In genomic region chr15:39400821-39401550, GRCh38 we compare ENCODE assay signal across 29 cellular contexts.
DNase-seq lines count a peak whose midpoint lies in the region; ATAC-seq and TF ChIP-seq lines count a peak whose summit lies in the region.
"Had no signal": no experiment of that assay in that cellular context is flagged by ENCODE, and none has a peak within 500 bp of the region (broad histone marks: within the 10 kb centered on the region; RNA-seq: fewer than 3 reads in every experiment).

No MANE protein-coding gene starts in this region.

- no peak for ATAC-seq in stimulated activated naive CD8-positive, alpha-beta T cell treated with anti-CD3 and anti-CD28 coated beads, Interleukin-15, amount 100 ng/mL, for 72 hours
- ATAC-seq: activated CD4-positive, CD25-positive, alpha-beta regulatory T cell treated with anti-CD3 and anti-CD28 coated beads, Interleukin-2, amount 50 U/mL, for 24 hours; activated CD8-positive, alpha-beta T cell treated with anti-CD3 and anti-CD28 coated beads for 36 hours; left lobe of liver had no signal

- peaks cover 5% of the 10 kb centered on the region for H3K27me3 Mint-ChIP-seq in stimulated activated naive CD8-positive, alpha-beta T cell treated with anti-CD3 and anti-CD28 coated beads, Interleukin-15, amount 100 ng/mL, for 72 hours
- H3K27me3 Mint-ChIP-seq: activated CD8-positive, alpha-beta T cell treated with anti-CD3 and anti-CD28 coated beads for 36 hours had no signal

- no peaks in the 10 kb centered on the region for H3K36me3 ChIP-seq in Karpas-422 (ENCODE audit: insufficient read depth, low read length)
- H3K36me3 ChIP-seq: BE2C, MG63, prostate gland, SJSA1, thyroid gland had no signal

- H3K27ac Mint-ChIP-seq in stimulated activated naive CD8-positive, alpha-beta T cell treated with anti-CD3 and anti-CD28 coated beads, Interleukin-15, amount 100 ng/mL, for 72 hours, result no peak overlapping the region
- H3K27ac Mint-ChIP-seq: activated CD8-positive, alpha-beta T cell treated with anti-CD3 and anti-CD28 coated beads for 36 hours; activated naive CD8-positive, alpha-beta T cell treated with anti-CD3 and anti-CD28 coated beads, Interleukin-2, amount 10 ng/mL, durations not matched to agents 7 days and 5 days; memory B cell; stimulated activated naive CD8-positive, alpha-beta T cell treated with anti-CD3 and anti-CD28 coated beads, Interleukin-15, Interleukin-2, amounts not matched to agents 100 ng/mL and 50 ng/mL, for 24 hours had no signal

- H3K27ac ChIP-seq in Karpas-422 (ENCODE audit: low read length), result no peak overlapping the region
- H3K27ac ChIP-seq: prostate gland, SJSA1, thyroid gland had no signal

- H3K4me2 ChIP-seq in Karpas-422 (ENCODE audit: low read depth, low read length, poor library complexity, severe bottlenecking), result no peak overlapping the region

- H3K4me3 ChIP-seq in Karpas-422 (ENCODE audit: low read length) (no peak overlapping the region), choroid plexus epithelial cell (ENCODE audit: low read depth, low read length) (no peak overlapping the region)
- H3K4me3 ChIP-seq: MG63, prostate gland, SJSA1, thyroid gland had no signal

- H3K27me3 ChIP-seq in Karpas-422 (ENCODE audit: low read length), result no peaks in the 10 kb centered on the region
- H3K27me3 ChIP-seq: BE2C, MG63, SJSA1, thyroid gland had no signal

- no peak overlapping the region for H2AFZ ChIP-seq in Karpas-422 (ENCODE audit: low read length)

- no peaks in the 10 kb centered on the region for H4K20me1 ChIP-seq in Karpas-422 (ENCODE audit: insufficient read depth, low read depth, low read length)

- no peak overlapping the region for H3K4me3 Mint-ChIP-seq in stimulated activated naive CD8-positive, alpha-beta T cell treated with anti-CD3 and anti-CD28 coated beads, Interleukin-15, amount 100 ng/mL, for 72 hours
- H3K4me3 Mint-ChIP-seq: activated CD8-positive, alpha-beta T cell treated with anti-CD3 and anti-CD28 coated beads for 36 hours; activated naive CD8-positive, alpha-beta T cell treated with anti-CD3 and anti-CD28 coated beads, Interleukin-2, amount 10 ng/mL, durations not matched to agents 7 days and 5 days; H9; memory B cell; stimulated activated naive CD8-positive, alpha-beta T cell treated with anti-CD3 and anti-CD28 coated beads, Interleukin-15, Interleukin-2, amounts not matched to agents 100 ng/mL and 50 ng/mL, for 24 hours had no signal

- no peaks in the 10 kb centered on the region for H3K4me1 Mint-ChIP-seq in stimulated activated naive CD8-positive, alpha-beta T cell treated with anti-CD3 and anti-CD28 coated beads, Interleukin-15, amount 100 ng/mL, for 72 hours
- H3K4me1 Mint-ChIP-seq: activated naive CD8-positive, alpha-beta T cell treated with anti-CD3 and anti-CD28 coated beads, Interleukin-2, amount 10 ng/mL, durations not matched to agents 7 days and 5 days; H9; memory B cell had no signal

- no peaks in the 10 kb centered on the region for H3K9me3 Mint-ChIP-seq in stimulated activated naive CD8-positive, alpha-beta T cell treated with anti-CD3 and anti-CD28 coated beads, Interleukin-15, amount 100 ng/mL, for 72 hours
- H3K9me3 Mint-ChIP-seq: activated CD8-positive, alpha-beta T cell treated with anti-CD3 and anti-CD28 coated beads for 36 hours; activated naive CD8-positive, alpha-beta T cell treated with anti-CD3 and anti-CD28 coated beads, Interleukin-2, amount 10 ng/mL, durations not matched to agents 7 days and 5 days; H9; memory B cell; stimulated activated naive CD8-positive, alpha-beta T cell treated with anti-CD3 and anti-CD28 coated beads, Interleukin-15, Interleukin-2, amounts not matched to agents 100 ng/mL and 50 ng/mL, for 24 hours had no signal

- no peaks in the 10 kb centered on the region for H3K9me3 ChIP-seq in Karpas-422 (ENCODE audit: low read length)
- H3K9me3 ChIP-seq: BE2C, MG63, prostate gland, SJSA1, thyroid gland had no signal

- DNase-seq in AG20443 (ENCODE audit: low spot score), result peak; percentile 60
- DNase-seq in Karpas-422, result peak; percentile 2
- DNase-seq in choroid plexus epithelial cell (ENCODE audit: low read depth), result peak; percentile 47
- peak; percentile 58 for DNase-seq in non-pigmented ciliary epithelial cell (ENCODE audit: low read depth)
- DNase-seq in stimulated activated naive CD8-positive, alpha-beta T cell treated with anti-CD3 and anti-CD28 coated beads, Interleukin-15, amount 100 ng/mL, for 72 hours, result no peak
- no peak for DNase-seq in SKM-1 treated with dmso at 0.1 percent for 144 hours (lab: John Stamatoyannopoulos, UW; ENCODE audit: unreplicated experiment)
- no peak for DNase-seq in T-helper 9 cell
- DNase-seq in cerebellar cortex (ENCODE audit: low spot score), result no peak
- DNase-seq: activated CD8-positive, alpha-beta T cell treated with anti-CD3 and anti-CD28 coated beads for 36 hours; activated naive CD8-positive, alpha-beta T cell treated with anti-CD3 and anti-CD28 coated beads, Interleukin-2, amount 10 ng/mL, durations not matched to agents 7 days and 5 days; activated T-cell treated with anti-CD3 and anti-CD28 coated beads for 4 hours; BE2C; DMS153; effector CD4-positive, alpha-beta T cell; foreskin melanocyte; GF-D8; H9; KBM-7; MG63; NCI-H1417 treated with DMSO at 0.1 percent for 48 hours; NCI-H2081; NCI-H748 treated with DMSO at 0.1 percent for 48 hours; thyroid gland had no signal

- no peaks in the 10 kb centered on the region for H3K9me2 ChIP-seq in Karpas-422 (replicated peaks; ENCODE audit: insufficient read depth, low read length)

- TF ChIP-seq CTCF in choroid plexus epithelial cell (conservative IDR thresholded peaks at IDR 0.05; ENCODE audit: low read depth, low read length), result no peak

- no peaks in the 10 kb centered on the region for H3K4me1 ChIP-seq in Karpas-422 (ENCODE audit: low read length)
- H3K4me1 ChIP-seq: BE2C, prostate gland had no signal

- no peaks in the 10 kb centered on the region for H3K79me2 ChIP-seq in Karpas-422 (ENCODE audit: low read length)

- no peak overlapping the region for H3K9ac ChIP-seq in Karpas-422 (ENCODE audit: low read length)

Comparison
In these comparisons a context has a peak if more than half of its experiments do, and no peak if none do; other contexts are left out.
1. DNase-seq: peak in AG20443 (single experiment), Karpas-422 (single experiment), choroid plexus epithelial cell (single experiment) and non-pigmented ciliary epithelial cell (single experiment); none in stimulated activated naive CD8-positive, alpha-beta T cell treated with anti-CD3 and anti-CD28 coated beads, Interleukin-15, amount 100 ng/mL, for 72 hours (0 of 2), SKM-1 treated with dmso at 0.1 percent for 144 hours (single experiment), T-helper 9 cell (single experiment) and cerebellar cortex (single experiment).